ENCODE assay signal across 19 cellular contexts in genomic region chr1:30171956-30172694, GRCh38.
A peak's percentile ranks its signal among the peaks of the same experiment; 100 is the strongest.
DNase-seq lines count a peak whose midpoint lies in the region; ATAC-seq and TF ChIP-seq lines count a peak whose summit lies in the region.
"Had no signal": no experiment of that assay in that cellular context is flagged by ENCODE, and none has a peak within 500 bp of the region (broad histone marks: within the 10 kb centered on the region; RNA-seq: fewer than 3 reads in every experiment).

No MANE protein-coding gene starts in this region.

- no TSS peak for BruUV-seq in A673 (replicated peaks; lab: Mats Ljungman, UMichigan)

- TF ChIP-seq CTCF in type B pancreatic cell (conservative IDR thresholded peaks at IDR 0.05) (no peak), A673 (conservative IDR thresholded peaks at IDR 0.05; ENCODE audit: low read depth, low read length) (no peak)

- no peaks in the 10 kb centered on the region for H3K9me3 Mint-ChIP-seq in type B pancreatic cell

- H3K4me3 ChIP-seq in A673 (ENCODE audit: low read depth, low read length, poor library complexity, severe bottlenecking) = no peak overlapping the region
- H3K4me3 ChIP-seq: HAP-1, SK-N-MC had no signal

- POLR2A ChIA-PET in A673 (lab: Charles Lee; ENCODE audit: low non-redundant PET) = no interaction called here

- ATAC-seq in left lobe of liver (no peak), esophagus mucosa (no peak)

- no peaks in the 10 kb centered on the region for H3K27me3 ChIP-seq in A673 (replicated peaks; ENCODE audit: insufficient read depth, low read depth, low read length, poor library complexity)

- H3K4me1 Mint-ChIP-seq in type B pancreatic cell (ENCODE audit: unreplicated experiment) = peaks cover 8% of the 10 kb centered on the region
- H3K4me1 Mint-ChIP-seq: CD8-positive, alpha-beta memory T cell had no signal

- H3K36me3 Mint-ChIP-seq in type B pancreatic cell = no peaks in the 10 kb centered on the region
- H3K36me3 Mint-ChIP-seq: CD8-positive, alpha-beta memory T cell had no signal

- CTCF ChIA-PET in A673 (lab: Charles Lee) = no interaction called here

- H3K36me3 ChIP-seq in A673 (ENCODE audit: insufficient read depth, low read length, poor library complexity, severe bottlenecking) = no peaks in the 10 kb centered on the region
- H3K36me3 ChIP-seq: HAP-1 had no signal

- H3K4me1 ChIP-seq in A673 (ENCODE audit: insufficient read depth, low read length, poor library complexity, severe bottlenecking) = no peaks in the 10 kb centered on the region
- H3K4me1 ChIP-seq: HAP-1 had no signal

- intact Hi-C loops in A673 (cut with micrococcal nuclease; ENCODE audit: unreplicated experiment) = no loop called here

- no peak overlapping the region for H3K27ac ChIP-seq in A673 (ENCODE audit: low read depth, low read length, poor library complexity, severe bottlenecking)
- H3K27ac ChIP-seq: C4-2B, RWPE1, SK-N-MC had no signal

- H3K4me3 Mint-ChIP-seq in type B pancreatic cell = no peak overlapping the region
- H3K4me3 Mint-ChIP-seq: CD8-positive, alpha-beta memory T cell had no signal

- no peak overlapping the region for H3K27ac Mint-ChIP-seq in type B pancreatic cell
- H3K27ac Mint-ChIP-seq: CD8-positive, alpha-beta memory T cell had no signal

- H3K9me3 ChIP-seq in A673 (ENCODE audit: low read depth, low read length, poor library complexity, severe bottlenecking) = no peaks in the 10 kb centered on the region
- H3K9me3 ChIP-seq: HAP-1 had no signal

- DNase-seq in NCI-H2171 treated with DMSO at 0.1 percent for 48 hours (lab: John Stamatoyannopoulos, UW) (peak; percentile 11), NCI-H2171 (lab: John Stamatoyannopoulos, UW) (no peak), NCI-H524 treated with DMSO at 0.1 percent for 48 hours (lab: John Stamatoyannopoulos, UW) (peak; percentile 74), left lobe of liver (ENCODE audit: low spot score) (peak; percentile 18), type B pancreatic cell (ENCODE audit: extremely low spot score, unreplicated experiment) (peak; percentile 40), DMS114 treated with DMSO at 0.1 percent for 48 hours (lab: John Stamatoyannopoulos, UW; ENCODE audit: unreplicated experiment) (no peak), A673 (ENCODE audit: low spot score) (no peak)
- DNase-seq: CD8-positive, alpha-beta memory T cell; DMS53; NCI-H1417 treated with DMSO at 0.1 percent for 48 hours; NCI-H1930; NCI-H446 treated with DMSO at 0.1 percent for 48 hours; NK-92 treated with Interleukin-12 subunit alpha and Interleukin-12 subunit beta, amount 100 ng/mL, for 24 hours; SHP77 treated with DMSO at 0.1 percent for 48 hours had no signal

- H3K27me3 Mint-ChIP-seq in type B pancreatic cell = peaks cover 10% of the 10 kb centered on the region

Comparison
In these comparisons a context has a peak if more than half of its experiments do, and no peak if none do; other contexts are left out.
1. DNase-seq: peak in NCI-H2171 treated with DMSO at 0.1 percent for 48 hours (single experiment), NCI-H524 treated with DMSO at 0.1 percent for 48 hours (single experiment), left lobe of liver (single experiment) and type B pancreatic cell (single experiment); none in NCI-H2171 (single experiment), DMS114 treated with DMSO at 0.1 percent for 48 hours (single experiment) and A673 (single experiment).